ENCODE assay signal across 29 cellular contexts in the genomic region with DNA sequence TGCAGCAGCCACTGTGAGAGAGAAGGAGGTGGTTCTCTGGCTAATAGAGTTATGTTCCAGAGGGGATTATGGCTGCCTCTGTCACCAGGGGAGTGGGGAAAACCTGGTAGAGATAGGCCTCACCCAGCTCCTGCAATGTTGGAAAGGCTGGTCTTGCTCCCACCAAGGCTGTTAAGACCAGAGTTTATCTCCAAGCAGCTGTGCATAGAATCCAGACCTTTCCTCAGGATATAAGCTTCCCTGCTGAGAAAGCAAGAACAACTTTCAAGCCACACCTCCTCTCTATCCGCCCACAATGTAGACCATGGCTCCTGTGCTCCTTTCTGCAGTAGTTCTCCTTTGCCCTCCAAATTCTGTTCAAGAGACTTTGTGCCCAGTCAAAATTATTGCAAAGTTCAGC.
"Had no signal": no experiment of that assay in that cellular context is flagged by ENCODE, and none has a peak within 500 bp of the region (broad histone marks: within the 10 kb centered on the region; RNA-seq: fewer than 3 reads in every experiment).

No MANE protein-coding gene starts in this region.

- H3K9me3 ChIP-seq: colonic mucosa, esophagus squamous epithelium, gastrocnemius medialis had no signal

- H3K4me1 ChIP-seq: colonic mucosa, esophagus muscularis mucosa, esophagus squamous epithelium, foreskin keratinocyte, gastrocnemius medialis, gastroesophageal sphincter, heart left ventricle, heart right ventricle had no signal

- DNase-seq: colonic mucosa; cortex of kidney; dermis blood vessel endothelial cell; dorsolateral prefrontal cortex; effector CD4-positive, alpha-beta T cell; effector CD8-positive, alpha-beta T cell; effector memory CD4-positive, alpha-beta T cell; effector memory CD8-positive, alpha-beta T cell; endodermal cell; erythroblast; esophagus squamous epithelium; foreskin fibroblast; foreskin keratinocyte; foreskin melanocyte; gastrocnemius medialis; glutamatergic neuron; head of caudate nucleus; heart left ventricle; heart right ventricle had no signal

- H3K4me3 ChIP-seq: colonic mucosa, coronary artery, dorsolateral prefrontal cortex, esophagus muscularis mucosa, esophagus squamous epithelium, gastrocnemius medialis, gastroesophageal sphincter, heart left ventricle, heart right ventricle had no signal

- ATAC-seq: effector memory CD8-positive, alpha-beta T cell; esophagus mucosa; foreskin keratinocyte; gastrocnemius medialis; gastroesophageal sphincter; heart left ventricle; heart right ventricle had no signal

- H3K27ac ChIP-seq: colonic mucosa, coronary artery, dorsolateral prefrontal cortex, epithelial cell of prostate, esophagus muscularis mucosa, esophagus squamous epithelium, foreskin keratinocyte, gastrocnemius medialis, gastroesophageal sphincter, heart left ventricle, heart right ventricle had no signal

- H3K27me3 ChIP-seq: colonic mucosa, dorsolateral prefrontal cortex, esophagus muscularis mucosa, esophagus squamous epithelium, foreskin keratinocyte, gastrocnemius medialis, gastroesophageal sphincter, heart left ventricle, heart right ventricle had no signal

- H3K27me3 Mint-ChIP-seq: dendritic cell treated with granulocyte-macrophage colony-stimulating factor and Interleukin-4, amounts not matched to agents 40 ng/mL and 50 ng/mL, for 4 days; effector memory CD8-positive, alpha-beta T cell had no signal

- H3K36me3 ChIP-seq: colonic mucosa, esophagus muscularis mucosa, esophagus squamous epithelium, gastrocnemius medialis, gastroesophageal sphincter, heart left ventricle, heart right ventricle had no signal

- FAIRE-seq: colon, endometrium, endothelial cell of umbilical vein, frontal cortex had no signal

- H3K27ac Mint-ChIP-seq: dendritic cell treated with granulocyte-macrophage colony-stimulating factor and Interleukin-4, amounts not matched to agents 40 ng/mL and 50 ng/mL, for 4 days; effector memory CD8-positive, alpha-beta T cell; endodermal cell had no signal

- H3K4me3 Mint-ChIP-seq: dendritic cell treated with granulocyte-macrophage colony-stimulating factor and Interleukin-4, amounts not matched to agents 40 ng/mL and 50 ng/mL, for 4 days; effector memory CD8-positive, alpha-beta T cell; endodermal cell had no signal

- H3K4me1 Mint-ChIP-seq: endodermal cell had no signal
